Comparison of ENCODE assay signal across 21 cellular contexts in genomic region chr2:238069021-238069709, GRCh38. TPM values are rescaled to one million over a fixed set of nuclear protein-coding genes. Genes with fewer than 3 reads are reported as not detected.
DNase-seq lines count a peak whose midpoint lies in the region; ATAC-seq, FAIRE-seq and TF ChIP-seq lines count a peak whose summit lies in the region.
"Had no signal": no experiment of that assay in that cellular context is flagged by ENCODE, and none has a peak within 500 bp of the region (broad histone marks: within the 10 kb centered on the region; RNA-seq: fewer than 3 reads in every experiment).

No MANE protein-coding gene starts in this region.

- no peak overlapping the region for H4K8ac ChIP-seq in H9 (replicated peaks; ENCODE audit: insufficient read length, low read depth, low read length)

- H3K4me1 ChIP-seq in body of pancreas (peaks cover 40% of the 10 kb centered on the region), pancreas (peaks cover 24 to 30% (median 27%) of the 10 kb centered on the region in 3 donors), H9 (ENCODE audit: insufficient read depth, low read length) (no peaks in the 10 kb centered on the region), SK-N-SH (ENCODE audit: control insufficient read depth in 1 of 2, insufficient read depth in 2 of 2, low read depth in 1 of 2, low read length in 1 of 2) (no peaks in the 10 kb centered on the region; a peak in 1 of 4 replicates)
- H3K4me1 ChIP-seq: HAP-1 had no signal

- TF ChIP-seq EP300 in SK-N-SH (IDR thresholded peaks at IDR 0.05; ENCODE audit: borderline replicate concordance in 1 of 2, low read depth in 1 of 2, low read length in 1 of 2) = no peak

- no peaks in the 10 kb centered on the region for H3K9me2 ChIP-seq in SK-N-SH

- WGBS in body of pancreas, 2 donors = 37 to 63% methylated on average over 7 to 10 of the region's 10 CpGs
- 51 to 57% methylated on average over 10 of the region's 10 CpGs for WGBS in pancreas, 2 donors
- no CpG with 5 or more reads among the region's 10 CpGs for WGBS in H9 (ENCODE audit: extremely low coverage, insufficient read length, low lambda C conversion rate)
- 97% methylated on average over 7 of the region's 10 CpGs for WGBS in SK-N-SH (ENCODE audit: low lambda C conversion rate)

- peaks cover 76% of the 10 kb centered on the region for H3K36me3 Mint-ChIP-seq in activated naive CD4-positive, alpha-beta T cell treated with anti-CD3 and anti-CD28 coated beads for 36 hours (ENCODE audit: low read depth)
- H3K36me3 Mint-ChIP-seq in activated CD4-positive, alpha-beta memory T cell treated with anti-CD3 and anti-CD28 coated beads for 36 hours = peaks cover 78% of the 10 kb centered on the region
- H3K36me3 Mint-ChIP-seq in H9 (ENCODE audit: insufficient read depth in 1 of 3, low read depth in 3 of 3) = peaks cover 69 to 88% (median 83%) of the 10 kb centered on the region in 3 experiments; a peak in 6 of 7 replicates

- no peak for TF ChIP-seq POLR2A in body of pancreas (IDR thresholded peaks at IDR 0.05)

- H3K79me1 ChIP-seq in H9 (ENCODE audit: insufficient read depth, low read depth, low read length, poor library complexity, severe bottlenecking) = peaks cover 3% of the 10 kb centered on the region

- no peak overlapping the region for H2BK120ac ChIP-seq in H9 (ENCODE audit: low read depth, low read length, poor library complexity, severe bottlenecking)

- peaks cover 1% of the 10 kb centered on the region; the same call in 1 of the 2 replicates for H3K79me2 ChIP-seq in H9 (ENCODE audit: insufficient read depth, low read length)
- H3K79me2 ChIP-seq in SK-N-SH (ENCODE audit: insufficient read depth) = no peaks in the 10 kb centered on the region

- peaks cover 26% of the 10 kb centered on the region for H3K9me3 Mint-ChIP-seq in activated naive CD4-positive, alpha-beta T cell treated with anti-CD3 and anti-CD28 coated beads for 36 hours
- peaks cover 28% of the 10 kb centered on the region for H3K9me3 Mint-ChIP-seq in activated CD4-positive, alpha-beta memory T cell treated with anti-CD3 and anti-CD28 coated beads for 36 hours
- no peaks in the 10 kb centered on the region for H3K9me3 Mint-ChIP-seq in H9

- peak overlapping the region; percentile 78 for H3K27ac Mint-ChIP-seq in activated naive CD4-positive, alpha-beta T cell treated with anti-CD3 and anti-CD28 coated beads for 36 hours
- peak overlapping the region; percentile 66 for H3K27ac Mint-ChIP-seq in activated CD4-positive, alpha-beta memory T cell treated with anti-CD3 and anti-CD28 coated beads for 36 hours
- H3K27ac Mint-ChIP-seq in H9 = no peak overlapping the region

- H3K14ac ChIP-seq in H9 (ENCODE audit: insufficient read depth, low read length) = no peak overlapping the region

- H3K23me2 ChIP-seq in H9 (ENCODE audit: insufficient read length, low read depth, low read length, poor library complexity, severe bottlenecking) = no peaks in the 10 kb centered on the region

- intact Hi-C loops in activated naive CD4-positive, alpha-beta T cell treated with anti-CD3 and anti-CD28 coated beads for 36 hours (cut with micrococcal nuclease) = no loop called here
- intact Hi-C loops in activated CD4-positive, alpha-beta memory T cell treated with anti-CD3 and anti-CD28 coated beads for 36 hours (cut with micrococcal nuclease) = loop anchor here (10.0 kb wide), 2 partner anchors 136 to 216 kb away; partner anchors contain the start of genes ILKAP and PER2
- intact Hi-C loops in body of pancreas (cut with DNase I) = no loop called here
- intact Hi-C loops in pancreas (cut with DNase I) = no loop called here

- no peak for ATAC-seq in body of pancreas
- ATAC-seq in pancreas = peak; percentile 41 to 68 (median 56)
- ATAC-seq: K562 had no signal

- H2BK12ac ChIP-seq in H9 (ENCODE audit: insufficient read length, low read depth, low read length) = no peak overlapping the region

- POLR2A ChIA-PET in activated CD4-positive, alpha-beta memory T cell treated with anti-CD3 and anti-CD28 coated beads for 36 hours (lab: Charles Lee) = interaction anchor here (1.8 kb wide), 1 partner anchor 8 kb away, joined by 6 read pairs; the partner anchor contains the start of gene SCLY
- POLR2A ChIA-PET in SK-N-SH (lab: Yijun Ruan, JAX) = no interaction called here

- H3K4me2 ChIP-seq in H9 (ENCODE audit: insufficient read depth, insufficient read length, low read length) (no peak overlapping the region), SK-N-SH (no peak overlapping the region)

- H2AK5ac ChIP-seq in H9 (ENCODE audit: insufficient read length, low read length) = no peak overlapping the region

- H3K4ac ChIP-seq in H9 (ENCODE audit: low read depth, low read length) = no peak overlapping the region

- no peak for TF ChIP-seq CTCF in body of pancreas (IDR thresholded peaks at IDR 0.05)
- no peak for TF ChIP-seq CTCF in pancreas (IDR thresholded peaks at IDR 0.05)
- TF ChIP-seq CTCF in H9 (conservative IDR thresholded peaks at IDR 0.05) = no peak
- TF ChIP-seq CTCF in SK-N-SH (IDR thresholded peaks at IDR 0.05) = no peak

- H3F3A ChIP-seq in SK-N-SH (replicated peaks; ENCODE audit: insufficient read depth) = no peaks in the 10 kb centered on the region

- no peak overlapping the region for H3K4me3 ChIP-seq in body of pancreas
- H3K4me3 ChIP-seq in pancreas = no peak overlapping the region
- H3K4me3 ChIP-seq in SK-N-SH (ENCODE audit: low read depth in 2 of 2, low read length in 1 of 2) = no peak overlapping the region
- H3K4me3 ChIP-seq: HAP-1, K562, lung, ovary had no signal

- no peak overlapping the region for H2BK15ac ChIP-seq in H9 (ENCODE audit: low read depth, low read length)

- no peak overlapping the region for H3K23ac ChIP-seq in H9 (ENCODE audit: insufficient read length, low read depth, low read length)

- H2BK20ac ChIP-seq in H9 (ENCODE audit: low read depth, low read length, poor library complexity, severe bottlenecking) = no peak overlapping the region

- H2AFZ ChIP-seq in H9 (ENCODE audit: low read length) (no peak overlapping the region), SK-N-SH (ENCODE audit: low read depth) (no peak overlapping the region)

- H3K9ac ChIP-seq in H9 (ENCODE audit: extremely low read depth, insufficient read length, low read length) = no peak overlapping the region
- H3K9ac ChIP-seq in SK-N-SH = no peak overlapping the region

- H3K18ac ChIP-seq in H9 (ENCODE audit: insufficient read length, low read depth, low read length) = no peak overlapping the region

- no peak overlapping the region for H2BK5ac ChIP-seq in H9 (ENCODE audit: insufficient read length, low read length)

- H3K27me3 Mint-ChIP-seq in activated naive CD4-positive, alpha-beta T cell treated with anti-CD3 and anti-CD28 coated beads for 36 hours (ENCODE audit: low read depth) = no peaks in the 10 kb centered on the region
- no peaks in the 10 kb centered on the region for H3K27me3 Mint-ChIP-seq in activated CD4-positive, alpha-beta memory T cell treated with anti-CD3 and anti-CD28 coated beads for 36 hours
- no peaks in the 10 kb centered on the region for H3K27me3 Mint-ChIP-seq in H9 (ENCODE audit: low read depth)

- no peak overlapping the region for H3K56ac ChIP-seq in H9 (ENCODE audit: insufficient read length, low read depth, low read length)

- H3K4me1 Mint-ChIP-seq in activated naive CD4-positive, alpha-beta T cell treated with anti-CD3 and anti-CD28 coated beads for 36 hours (ENCODE audit: low read depth) = peaks cover 52% of the 10 kb centered on the region
- H3K4me1 Mint-ChIP-seq in activated CD4-positive, alpha-beta memory T cell treated with anti-CD3 and anti-CD28 coated beads for 36 hours (ENCODE audit: low read depth) = peaks cover 58% of the 10 kb centered on the region
- H3K4me1 Mint-ChIP-seq in H9 = no peaks in the 10 kb centered on the region

- H3K36me3 ChIP-seq in body of pancreas (replicated peaks in 1 of 2; ENCODE audit: insufficient read depth in 1 of 2, low read depth in 2 of 2) (peaks cover 0 to 5% of the 10 kb centered on the region in 2 donors), pancreas (peaks cover 0 to 6% (median 0%) of the 10 kb centered on the region in 3 donors), SK-N-SH (replicated peaks in 1 of 2; ENCODE audit: control insufficient read depth in 1 of 2, insufficient read depth in 2 of 2, low read length in 1 of 2) (peaks cover 44 to 58% of the 10 kb centered on the region in 2 experiments)
- H3K36me3 ChIP-seq: ovary had no signal

- no peaks in the 10 kb centered on the region for H3K27me3 ChIP-seq in body of pancreas
- no peaks in the 10 kb centered on the region for H3K27me3 ChIP-seq in pancreas
- no peaks in the 10 kb centered on the region for H3K27me3 ChIP-seq in H9 (ENCODE audit: insufficient read depth, low read length)
- H3K27me3 ChIP-seq in SK-N-SH (ENCODE audit: insufficient read depth) = no peaks in the 10 kb centered on the region
- H3K27me3 ChIP-seq: ovary had no signal

- no peak for TF ChIP-seq RAD21 in SK-N-SH (IDR thresholded peaks at IDR 0.05; ENCODE audit: low read length)

- no peaks in the 10 kb centered on the region for H3K9me3 ChIP-seq in body of pancreas
- no peaks in the 10 kb centered on the region for H3K9me3 ChIP-seq in pancreas
- H3K9me3 ChIP-seq in H9 (ENCODE audit: control insufficient read depth, low read depth, low read length) = no peaks in the 10 kb centered on the region
- H3K9me3 ChIP-seq in SK-N-SH = no peaks in the 10 kb centered on the region
- H3K9me3 ChIP-seq: HAP-1, ovary had no signal

- no peaks in the 10 kb centered on the region for H4K20me1 ChIP-seq in H9 (ENCODE audit: control insufficient read depth, insufficient read depth, insufficient read length)
- no peaks in the 10 kb centered on the region for H4K20me1 ChIP-seq in SK-N-SH (ENCODE audit: insufficient read depth)

- FAIRE-seq in pancreas (lab: Jason Lieb, UNC) = no peak
- FAIRE-seq: K562, urothelium cell line had no signal

- H4K91ac ChIP-seq in H9 (ENCODE audit: insufficient read length, low read depth, low read length) = no peak overlapping the region

- no peak overlapping the region for H3T11ph ChIP-seq in H9 (ENCODE audit: low read length)

- H4K5ac ChIP-seq in H9 (ENCODE audit: insufficient read length, low read depth, low read length) = no peak overlapping the region

- peak overlapping the region; percentile 15 for H3K4me3 Mint-ChIP-seq in activated naive CD4-positive, alpha-beta T cell treated with anti-CD3 and anti-CD28 coated beads for 36 hours
- H3K4me3 Mint-ChIP-seq in activated CD4-positive, alpha-beta memory T cell treated with anti-CD3 and anti-CD28 coated beads for 36 hours = peak overlapping the region; percentile 2
- H3K4me3 Mint-ChIP-seq in H9 = no peak overlapping the region

- peak overlapping the region; percentile 72 to 85 (median 82) for H3K27ac ChIP-seq in body of pancreas
- H3K27ac ChIP-seq in pancreas = peak overlapping the region; percentile 45 to 80 (median 64)
- no peak overlapping the region for H3K27ac ChIP-seq in H9 (ENCODE audit: insufficient read length, low read depth, low read length)
- H3K27ac ChIP-seq in SK-N-SH (ENCODE audit: low read depth in 2 of 2, low read length in 1 of 2) = no peak overlapping the region
- H3K27ac ChIP-seq: HL-60, ovary, WERI-Rb-1 had no signal

- DNase-seq in activated naive CD4-positive, alpha-beta T cell treated with anti-CD3 and anti-CD28 coated beads for 36 hours = peak; percentile 14
- no peak for DNase-seq in activated naive CD4-positive, alpha-beta T cell (lab: John Stamatoyannopoulos, UW)
- DNase-seq in activated CD4-positive, alpha-beta memory T cell treated with anti-CD3 and anti-CD28 coated beads for 36 hours = peak; percentile 30
- peak in 3 of 4 donors; percentile 30 to 53 (median 37) for DNase-seq in body of pancreas
- DNase-seq in pancreas = peak in 2 of 6 donors; percentile 29 to 39
- DNase-seq in H9 = no peak
- no peak for DNase-seq in GOT3 (lab: John Stamatoyannopoulos, UW)
- DNase-seq in SK-N-SH = no peak
- DNase-seq: activated CD8-positive, alpha-beta memory T cell treated with anti-CD3 and anti-CD28 coated beads, Interleukin-2, amount 50 U/mL, for 48 hours; anterior cingulate cortex; head of caudate nucleus; NCI-H1048; NCI-H2081 treated with DMSO at 0.1 percent for 48 hours; NCI-H510A treated with DMSO at 0.1 percent for 48 hours; ovary; WERI-Rb-1 had no signal

- CTCF ChIA-PET in activated naive CD4-positive, alpha-beta T cell treated with anti-CD3 and anti-CD28 coated beads for 36 hours (lab: Charles Lee) = interaction anchor here (0.7 to 0.9 kb wide), 2 partner anchors 91 to 180 kb away, joined by 3 read pairs; no protein-coding TSS in a partner anchor
- CTCF ChIA-PET in activated CD4-positive, alpha-beta memory T cell treated with anti-CD3 and anti-CD28 coated beads for 36 hours (lab: Charles Lee) = no interaction called here
- CTCF ChIA-PET in SK-N-SH (lab: Yijun Ruan, JAX) = no interaction called here

RNA-seq across cellular contexts. Expression of gene SCLY, which starts 8.4 kb away (rescaled TPM):
- total RNA-seq in activated naive CD4-positive, alpha-beta T cell treated with anti-CD3 and anti-CD28 coated beads for 36 hours = 10 to 100 TPM; 46.4 to 46.7 TPM
- 10 to 100 TPM; 47.9 to 51.8 TPM for total RNA-seq in activated CD4-positive, alpha-beta memory T cell treated with anti-CD3 and anti-CD28 coated beads for 36 hours
- 10 to 100 TPM; 18.5 to 32.4 TPM for total RNA-seq in body of pancreas
- total RNA-seq in pancreas = 10 to 100 TPM; 16.7 to 33.5 (median 29.0) TPM
- polyA plus RNA-seq in pancreas = 10 to 100 TPM; 13.8 to 17.1 TPM
- total RNA-seq in H9 (2021) = 53.4 and 55.3 TPM in 2 replicates
- polyA plus RNA-seq in SK-N-SH (2012; rRNA removed) = 19.1 and 20.9 TPM in 2 replicates
- polyA plus RNA-seq in SK-N-SH (2012; cell fraction: cytosol; rRNA removed) = 13.0 and 17.2 TPM in 2 replicates
- 25.5 and 29.9 TPM in 2 replicates for polyA plus RNA-seq in SK-N-SH (2012; cell fraction: nucleus; rRNA removed)

RNA-seq across cellular contexts. Expression of gene ESPNL, which starts 31.0 kb away (rescaled TPM):
- under 1 TPM; 0.05 to 0.15 TPM for total RNA-seq in activated naive CD4-positive, alpha-beta T cell treated with anti-CD3 and anti-CD28 coated beads for 36 hours
- under 1 TPM; 0.12 to 0.14 TPM for total RNA-seq in activated CD4-positive, alpha-beta memory T cell treated with anti-CD3 and anti-CD28 coated beads for 36 hours
- total RNA-seq in body of pancreas (not detected), pancreas (under 1 TPM in 5 of 6 donors, not detected in 1; 0.05 to 0.72 (median 0.12) TPM), H9 (2021) (0.17 and 0.37 TPM in 2 replicates)
- polyA plus RNA-seq in pancreas (under 1 TPM; 0.38 to 0.42 TPM), SK-N-SH (2012; rRNA removed) (0.03 and 0.05 TPM in 2 replicates)
- not detected in 2 replicates for polyA plus RNA-seq in SK-N-SH (2012; cell fraction: cytosol; rRNA removed)
- polyA plus RNA-seq in SK-N-SH (2012; cell fraction: nucleus; rRNA removed) = 0.07 and 0.08 TPM in 2 replicates

Comparison
In these comparisons a context has a peak if more than half of its experiments do, and no peak if none do; other contexts are left out.
1. DNase-seq: peak in activated naive CD4-positive, alpha-beta T cell treated with anti-CD3 and anti-CD28 coated beads for 36 hours (single experiment), activated CD4-positive, alpha-beta memory T cell treated with anti-CD3 and anti-CD28 coated beads for 36 hours (single experiment) and body of pancreas (3 of 4); none in activated naive CD4-positive, alpha-beta T cell (0 of 4), H9 (single experiment), GOT3 (single experiment) and SK-N-SH (single experiment).
2. H3K27ac Mint-ChIP-seq: peak in activated naive CD4-positive, alpha-beta T cell treated with anti-CD3 and anti-CD28 coated beads for 36 hours (single experiment) and activated CD4-positive, alpha-beta memory T cell treated with anti-CD3 and anti-CD28 coated beads for 36 hours (single experiment); none in H9 (0 of 3).
3. H3K4me3 Mint-ChIP-seq: peak in activated naive CD4-positive, alpha-beta T cell treated with anti-CD3 and anti-CD28 coated beads for 36 hours (single experiment) and activated CD4-positive, alpha-beta memory T cell treated with anti-CD3 and anti-CD28 coated beads for 36 hours (single experiment); none in H9 (0 of 2).
4. H3K27ac ChIP-seq: peak in body of pancreas (4 of 4) and pancreas (4 of 4); none in H9 (single experiment) and SK-N-SH (0 of 2).